ENCODE assay signal across 8 cellular contexts in the genomic region with DNA sequence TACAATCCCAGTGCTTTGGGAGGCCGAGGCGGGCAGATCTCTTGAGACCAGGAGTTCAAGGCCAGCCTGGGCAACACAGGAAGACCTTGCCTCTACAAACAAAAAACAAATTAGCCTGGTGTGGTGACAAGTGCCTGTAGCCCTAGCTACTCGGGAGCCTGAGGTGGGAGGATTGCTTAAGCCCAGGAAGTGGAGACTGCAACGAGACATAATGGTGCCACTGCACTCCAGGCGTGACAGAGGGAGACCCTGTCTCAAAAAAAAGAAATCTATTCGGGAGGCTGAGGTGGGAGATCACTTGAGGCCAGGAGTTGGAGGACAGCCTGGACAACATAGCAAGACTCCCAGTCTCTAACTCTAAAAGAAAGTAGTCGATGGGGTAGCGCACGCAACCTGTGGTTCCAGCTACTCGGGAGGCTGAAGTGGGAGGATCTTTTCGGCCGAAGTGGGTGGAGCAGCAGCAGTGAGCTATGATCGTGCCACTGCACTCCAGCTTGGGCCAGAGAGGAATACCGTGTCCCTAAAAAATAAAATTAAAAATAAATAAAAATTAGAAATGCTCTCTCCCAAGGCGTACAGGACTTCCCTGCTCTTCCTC. TPM values are rescaled to one million over a fixed set of nuclear protein-coding genes. Genes with fewer than 3 reads are reported as not detected.
A peak's percentile ranks its signal among the peaks of the same experiment; 100 is the strongest.
DNase-seq lines count a peak whose midpoint lies in the region; ATAC-seq and TF ChIP-seq lines count a peak whose summit lies in the region.

No MANE protein-coding gene starts in this region.

- H3F3A ChIP-seq in PC-9 (ENCODE audit: insufficient read depth, low read depth) = peaks cover 9% of the 10 kb centered on the region; the same call in 1 of the 2 replicates

- no peaks in the 10 kb centered on the region for H3K79me2 ChIP-seq in PC-9 (ENCODE audit: low read depth)

- 42 to 43% methylated on average over 15 of the region's 15 CpGs for WGBS in lung, 2 donors

- H3K4me1 ChIP-seq in PC-9 (replicated peaks; ENCODE audit: insufficient read depth) = peaks cover 5% of the 10 kb centered on the region; the same call in 1 of the 2 replicates
- peaks cover 3 to 4% of the 10 kb centered on the region in 2 donors for H3K4me1 ChIP-seq in lung (ENCODE audit: control insufficient read depth in 2 of 2, insufficient read depth in 2 of 2, low read length in 2 of 2)

- peak overlapping the region; percentile 100 for H2AFZ ChIP-seq in PC-9

- intact Hi-C loops in PC-9 (cut with micrococcal nuclease; ENCODE audit: unreplicated experiment) = loop anchor here (10.0 kb wide), 1 partner anchor 61 kb away; a partner anchor contains a TSS

- no peak for TF ChIP-seq CTCF in GM12875 (IDR thresholded peaks at IDR 0.05; ENCODE audit: borderline replicate concordance, insufficient read depth, low read depth, low read length)
- no peak for TF ChIP-seq CTCF in PC-9 (conservative IDR thresholded peaks at IDR 0.05)
- no peak for TF ChIP-seq CTCF in lung (IDR thresholded peaks at IDR 0.05; ENCODE audit: control extremely low read depth, extremely low read depth)

- H3K4me1 Mint-ChIP-seq in central memory CD8-positive, alpha-beta T cell = peaks cover 11% of the 10 kb centered on the region
- H3K4me1 Mint-ChIP-seq in stimulated activated effector memory CD8-positive, alpha-beta T cell treated with anti-CD3 and anti-CD28 coated beads, Interleukin-12 subunit alpha, Interleukin-12 subunit beta, amount 100 ng/mL, for 72 hours = peaks cover 14% of the 10 kb centered on the region

- CTCF ChIA-PET in PC-9 (lab: Charles Lee) = interaction anchor here (1.2 to 1.7 kb wide), 3 partner anchors 48 to 103 kb away, joined by 3 to 9 read pairs (median 6); a partner anchor contains a TSS

- DNase-seq in PC-9 (peak in 1 of 2 experiments; percentile 9), lung (ENCODE audit: low spot score) (peak; percentile 32), DMS 273 treated with DMSO at 0.1 percent for 48 hours (lab: John Stamatoyannopoulos, UW) (no peak), NCI-H128 (lab: John Stamatoyannopoulos, UW; ENCODE audit: unreplicated experiment) (no peak)
- no peak for DNase-seq in central memory CD8-positive, alpha-beta T cell (ENCODE audit: low spot score in 2 of 2)
- no peak for DNase-seq in stimulated activated effector memory CD8-positive, alpha-beta T cell treated with anti-CD3 and anti-CD28 coated beads, Interleukin-12 subunit alpha, Interleukin-12 subunit beta, amount 100 ng/mL, for 72 hours (ENCODE audit: low spot score in 2 of 2)

- H3K36me3 Mint-ChIP-seq in central memory CD8-positive, alpha-beta T cell (ENCODE audit: insufficient read depth) = peaks cover 14% of the 10 kb centered on the region
- peaks cover 7% of the 10 kb centered on the region for H3K36me3 Mint-ChIP-seq in stimulated activated effector memory CD8-positive, alpha-beta T cell treated with anti-CD3 and anti-CD28 coated beads, Interleukin-12 subunit alpha, Interleukin-12 subunit beta, amount 100 ng/mL, for 72 hours

- H3K27me3 Mint-ChIP-seq in central memory CD8-positive, alpha-beta T cell = no peaks in the 10 kb centered on the region

- TSS peak; percentile 58 for BruUV-seq in PC-9 (replicated peaks; lab: Mats Ljungman, UMichigan)

- H3K9me3 ChIP-seq in PC-9 (ENCODE audit: insufficient read depth, low read depth) = no peaks in the 10 kb centered on the region
- no peaks in the 10 kb centered on the region for H3K9me3 ChIP-seq in lung (ENCODE audit: control insufficient read depth in 2 of 2, insufficient read depth in 1 of 2, low read length in 1 of 2)

- H3K9me2 ChIP-seq in PC-9 (ENCODE audit: insufficient read depth) = no peaks in the 10 kb centered on the region

- H3K36me3 ChIP-seq in PC-9 (ENCODE audit: low read depth) (no peaks in the 10 kb centered on the region), lung (ENCODE audit: control insufficient read depth in 2 of 2, insufficient read depth in 2 of 2, low read length in 2 of 2) (no peaks in the 10 kb centered on the region)

- peak overlapping the region; percentile 83 for H3K27ac Mint-ChIP-seq in central memory CD8-positive, alpha-beta T cell (ENCODE audit: low read depth)
- peak overlapping the region; percentile 91 for H3K27ac Mint-ChIP-seq in stimulated activated effector memory CD8-positive, alpha-beta T cell treated with anti-CD3 and anti-CD28 coated beads, Interleukin-12 subunit alpha, Interleukin-12 subunit beta, amount 100 ng/mL, for 72 hours

- H3K4me3 Mint-ChIP-seq in central memory CD8-positive, alpha-beta T cell = peak overlapping the region; percentile 83
- peak overlapping the region; percentile 79 for H3K4me3 Mint-ChIP-seq in stimulated activated effector memory CD8-positive, alpha-beta T cell treated with anti-CD3 and anti-CD28 coated beads, Interleukin-12 subunit alpha, Interleukin-12 subunit beta, amount 100 ng/mL, for 72 hours

- no peaks in the 10 kb centered on the region for H4K20me1 ChIP-seq in PC-9 (ENCODE audit: insufficient read depth)

- peak; percentile 38 for ATAC-seq in HG02885 (IDR thresholded peaks at IDR 0.05; ENCODE audit: poor library complexity, unreplicated experiment)
- ATAC-seq in central memory CD8-positive, alpha-beta T cell (replicated peaks; ENCODE audit: extremely low read depth, poor library complexity, severe bottlenecking) = peak; percentile 12
- ATAC-seq in lung (ENCODE audit: insufficient read depth, low FRiP score) = peak; percentile 7
- ATAC-seq in stimulated activated effector memory CD8-positive, alpha-beta T cell treated with anti-CD3 and anti-CD28 coated beads, Interleukin-12 subunit alpha, Interleukin-12 subunit beta, amount 100 ng/mL, for 72 hours = peak; percentile 5

- H3K9me3 Mint-ChIP-seq in central memory CD8-positive, alpha-beta T cell = no peaks in the 10 kb centered on the region
- H3K9me3 Mint-ChIP-seq in stimulated activated effector memory CD8-positive, alpha-beta T cell treated with anti-CD3 and anti-CD28 coated beads, Interleukin-12 subunit alpha, Interleukin-12 subunit beta, amount 100 ng/mL, for 72 hours = no peaks in the 10 kb centered on the region

- no peak overlapping the region for H3K27ac ChIP-seq in PC-9
- peak overlapping the region; percentile 79 to 90 for H3K27ac ChIP-seq in lung (ENCODE audit: low read depth in 1 of 2, low read length in 1 of 2)

- peak overlapping the region; percentile 85 for H3K4me2 ChIP-seq in PC-9

- H3K27me3 ChIP-seq in PC-9 (ENCODE audit: insufficient read depth, low read depth) = no peaks in the 10 kb centered on the region
- no peaks in the 10 kb centered on the region for H3K27me3 ChIP-seq in lung (ENCODE audit: control insufficient read depth, insufficient read depth)

- POLR2A ChIA-PET in PC-9 (lab: Charles Lee; ENCODE audit: unreplicated experiment) = interaction anchor here (0.6 kb wide), 1 partner anchor 84 kb away, joined by 5 read pairs; no protein-coding TSS in a partner anchor

- H3K4me3 ChIP-seq in GM12875 (ENCODE audit: low read depth, low read length) = peak overlapping the region; percentile 77
- peak overlapping the region; percentile 91 for H3K4me3 ChIP-seq in PC-9
- peak overlapping the region; percentile 75 for H3K4me3 ChIP-seq in lung

RNA-seq across cellular contexts. Expression of a gene that starts 0.8 kb away (rescaled TPM):
- total RNA-seq in PC-9 (2021) (1.1 and 2.3 TPM in 2 replicates), lung (1 to 10 TPM; 2.3 to 4.9 TPM)
- polyA plus RNA-seq in lung = 1 to 10 TPM; 2.6 TPM

RNA-seq across cellular contexts. Expression of a gene that starts 48.9 kb away (rescaled TPM):
- total RNA-seq in PC-9 (2021) (22.4 and 28.6 TPM in 2 replicates), lung (10 to 100 TPM; 37.3 to 40.2 TPM)
- 10 to 100 TPM; 12.0 to 21.6 TPM for polyA plus RNA-seq in lung
